Comparison of ENCODE assay signal across 22 cellular contexts in genomic region chr9:116480700-116481099, GRCh38.
"Had no signal": no experiment of that assay in that cellular context is flagged by ENCODE, and none has a peak within 500 bp of the region (broad histone marks: within the 10 kb centered on the region; RNA-seq: fewer than 3 reads in every experiment).

No MANE protein-coding gene starts in this region.

- ATAC-seq: heart left ventricle; left colon; left ventricle myocardium superior; naive thymus-derived CD4-positive, alpha-beta T cell; psoas muscle; right lobe of liver; stimulated activated naive B cell treated with anti-CD40 and anti-IgM and Interleukin-4, amounts not matched to agents 10 μg/mL and 1 μg/mL and 100 μg/mL, for 72 hours; stimulated activated naive CD8-positive, alpha-beta T cell treated with anti-CD3 and anti-CD28 coated beads, Interleukin-15, amount 100 ng/mL, for 72 hours had no signal

- H3K9me3 Mint-ChIP-seq: endodermal cell; stimulated activated naive B cell treated with anti-CD40 and anti-IgM and Interleukin-4, amounts not matched to agents 10 μg/mL and 1 μg/mL and 100 μg/mL, for 72 hours had no signal

- H3K27me3 Mint-ChIP-seq: naive thymus-derived CD4-positive, alpha-beta T cell; stimulated activated naive B cell treated with anti-CD40 and anti-IgM and Interleukin-4, amounts not matched to agents 10 μg/mL and 1 μg/mL and 100 μg/mL, for 72 hours; stimulated activated naive CD8-positive, alpha-beta T cell treated with anti-CD3 and anti-CD28 coated beads, Interleukin-15, amount 100 ng/mL, for 72 hours had no signal

- H3K4me1 ChIP-seq: psoas muscle, right lobe of liver had no signal

- DNase-seq: effector CD4-positive, alpha-beta T cell; endodermal cell; erythroblast; heart left ventricle; hippocampal formation; left colon; left ventricle myocardium superior; mesendoderm; naive thymus-derived CD4-positive, alpha-beta T cell; psoas muscle; retina; right lobe of liver; stimulated activated CD4-positive, alpha-beta T cell treated with anti-CD3 and anti-CD28 coated beads, Interleukin-15, amount 100 ng/mL, for 24 hours; stimulated activated CD4-positive, alpha-beta T cell treated with anti-CD3 and anti-CD28 coated beads, Interleukin-1b, Interleukin-23, amount 100 ng/mL, for 48 hours; stimulated activated CD4-positive, alpha-beta T cell treated with anti-CD3 and anti-CD28 coated beads, Interleukin-4, amount 100 ng/mL, for 4 hours; stimulated activated naive B cell treated with anti-CD40 and anti-IgM and Interleukin-4, amounts not matched to agents 10 μg/mL and 1 μg/mL and 100 μg/mL, for 72 hours; stimulated activated naive CD8-positive, alpha-beta T cell treated with anti-CD3 and anti-CD28 coated beads, Interleukin-15, amount 100 ng/mL, for 72 hours; transverse colon had no signal

- H3K27me3 ChIP-seq: heart left ventricle, neutrophil, right lobe of liver, transverse colon had no signal

- H3K27ac Mint-ChIP-seq: endodermal cell; naive thymus-derived CD4-positive, alpha-beta T cell; stimulated activated naive B cell treated with anti-CD40 and anti-IgM and Interleukin-4, amounts not matched to agents 10 μg/mL and 1 μg/mL and 100 μg/mL, for 72 hours; stimulated activated naive CD8-positive, alpha-beta T cell treated with anti-CD3 and anti-CD28 coated beads, Interleukin-15, amount 100 ng/mL, for 72 hours had no signal

- H3K9me3 ChIP-seq: heart left ventricle, neutrophil, psoas muscle, right lobe of liver, thoracic aorta, transverse colon had no signal

- H3K36me3 ChIP-seq: heart left ventricle, neutrophil, right lobe of liver, thoracic aorta, transverse colon had no signal

- H3K4me1 Mint-ChIP-seq: stimulated activated naive B cell treated with anti-CD40 and anti-IgM and Interleukin-4, amounts not matched to agents 10 μg/mL and 1 μg/mL and 100 μg/mL, for 72 hours; stimulated activated naive CD8-positive, alpha-beta T cell treated with anti-CD3 and anti-CD28 coated beads, Interleukin-15, amount 100 ng/mL, for 72 hours had no signal

- H3K4me3 ChIP-seq: coronary artery, heart left ventricle, lung, psoas muscle, right lobe of liver, thoracic aorta, transverse colon had no signal

- H3K4me3 Mint-ChIP-seq: endodermal cell; naive thymus-derived CD4-positive, alpha-beta T cell; stimulated activated naive B cell treated with anti-CD40 and anti-IgM and Interleukin-4, amounts not matched to agents 10 μg/mL and 1 μg/mL and 100 μg/mL, for 72 hours; stimulated activated naive CD8-positive, alpha-beta T cell treated with anti-CD3 and anti-CD28 coated beads, Interleukin-15, amount 100 ng/mL, for 72 hours had no signal

- H3K27ac ChIP-seq: coronary artery, heart left ventricle, neutrophil, psoas muscle, right lobe of liver, thoracic aorta, transverse colon had no signal
